ENCODE assay signal across 11 cellular contexts in the genomic region with DNA sequence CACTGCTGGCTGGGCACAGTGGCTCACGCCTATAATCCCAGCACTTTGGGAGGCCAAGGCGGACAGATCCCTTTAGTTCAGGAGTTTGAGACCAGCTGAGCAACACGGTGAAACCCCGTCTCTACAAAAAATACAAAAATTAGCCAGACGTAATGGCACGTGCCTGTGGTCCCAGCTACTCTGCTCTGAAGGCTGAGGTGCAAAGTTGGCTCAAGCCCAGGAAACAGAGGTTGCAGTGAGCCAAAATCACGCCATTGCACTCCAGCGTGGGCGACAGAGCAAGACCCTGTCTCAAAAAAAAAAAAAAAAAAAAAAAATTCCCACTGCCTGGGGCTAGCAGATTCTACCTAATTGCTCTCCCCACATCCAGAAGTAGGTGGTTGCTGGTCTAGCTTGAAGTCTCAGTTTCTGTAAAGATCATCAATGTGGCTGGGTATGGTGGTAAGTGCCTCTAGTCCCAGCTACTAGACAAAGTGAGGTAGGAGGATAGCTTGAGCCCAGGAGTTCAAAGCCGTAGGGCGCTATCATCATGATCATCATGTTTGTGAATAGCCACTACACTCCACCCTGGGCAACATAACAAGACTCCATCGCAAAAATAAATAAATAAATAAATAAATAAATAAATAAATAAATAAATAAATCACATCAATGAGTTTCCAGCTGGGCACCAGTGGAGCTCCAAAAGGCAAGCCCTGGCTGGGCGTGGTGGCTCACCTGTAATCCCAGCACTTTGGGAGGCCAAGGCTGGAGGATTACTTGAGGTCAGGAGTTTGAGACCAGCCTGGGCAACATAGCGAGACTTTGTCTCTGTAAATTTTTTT. TPM values are rescaled to one million over a fixed set of nuclear protein-coding genes. Genes with fewer than 3 reads are reported as not detected.
DNase-seq lines count a peak whose midpoint lies in the region; ATAC-seq and TF ChIP-seq lines count a peak whose summit lies in the region.
"Had no signal": no experiment of that assay in that cellular context is flagged by ENCODE, and none has a peak within 500 bp of the region (broad histone marks: within the 10 kb centered on the region; RNA-seq: fewer than 3 reads in every experiment).

No MANE protein-coding gene starts in this region.

- ATAC-seq in activated naive CD8-positive, alpha-beta T cell treated with anti-CD3 and anti-CD28 coated beads, Interleukin-2, amount 50 U/mL, for 24 hours = peak; percentile 26
- ATAC-seq in GM18502 (IDR thresholded peaks at IDR 0.05; ENCODE audit: poor library complexity, unreplicated experiment) = no peak
- ATAC-seq: left ventricle myocardium superior had no signal

- TF ChIP-seq CTCF in A673 (conservative IDR thresholded peaks at IDR 0.05; ENCODE audit: low read depth, low read length) (no peak), Calu3 (IDR thresholded peaks at IDR 0.05; ENCODE audit: unreplicated experiment) (no peak), osteocyte (IDR thresholded peaks at IDR 0.05) (no peak)

- peaks cover 24% of the 10 kb centered on the region for H3K36me3 Mint-ChIP-seq in Calu3 (ENCODE audit: insufficient read depth, unreplicated experiment)
- H3K36me3 Mint-ChIP-seq in activated naive CD8-positive, alpha-beta T cell treated with anti-CD3 and anti-CD28 coated beads, Interleukin-2, amount 50 U/mL, for 24 hours (ENCODE audit: low read depth) = no peaks in the 10 kb centered on the region
- H3K36me3 Mint-ChIP-seq in osteocyte (ENCODE audit: unreplicated experiment) = no peaks in the 10 kb centered on the region

- H3K27ac ChIP-seq in A673 (ENCODE audit: low read depth, low read length, poor library complexity, severe bottlenecking) = peak overlapping the region; percentile 72

- H3K27me3 Mint-ChIP-seq in Calu3 (ENCODE audit: unreplicated experiment) (no peaks in the 10 kb centered on the region), osteocyte (ENCODE audit: unreplicated experiment) (no peaks in the 10 kb centered on the region)
- H3K27me3 Mint-ChIP-seq in activated naive CD8-positive, alpha-beta T cell treated with anti-CD3 and anti-CD28 coated beads, Interleukin-2, amount 50 U/mL, for 24 hours = no peaks in the 10 kb centered on the region

- BruUV-seq in A673 (replicated peaks; lab: Mats Ljungman, UMichigan) (no TSS peak), Calu3 (replicated peaks; lab: Mats Ljungman, UMichigan) (no TSS peak)

- no peaks in the 10 kb centered on the region for H3K27me3 ChIP-seq in A673 (replicated peaks; ENCODE audit: insufficient read depth, low read depth, low read length, poor library complexity)
- H3K27me3 ChIP-seq: ovary had no signal

- no peak for DNase-seq in A673 (ENCODE audit: low spot score)
- no peak for DNase-seq in Calu3
- DNase-seq in activated naive CD8-positive, alpha-beta T cell treated with anti-CD3 and anti-CD28 coated beads, Interleukin-2, amount 50 U/mL, for 24 hours = peak; percentile 42
- DNase-seq in osteocyte (ENCODE audit: extremely low spot score, unreplicated experiment) = no peak
- no peak for DNase-seq in NCI-H1105 treated with DMSO at 0.1 percent for 48 hours (lab: John Stamatoyannopoulos, UW)
- DNase-seq in EL = no peak
- DNase-seq in NCI-H2196 (lab: John Stamatoyannopoulos, UW; ENCODE audit: unreplicated experiment) = no peak
- DNase-seq: left ventricle myocardium superior, NCI-H226, ovary had no signal

- H3K4me3 ChIP-seq in A673 (ENCODE audit: low read depth, low read length, poor library complexity, severe bottlenecking) = no peak overlapping the region
- H3K4me3 ChIP-seq: ovary had no signal

- no peaks in the 10 kb centered on the region for H3K9me3 Mint-ChIP-seq in Calu3 (ENCODE audit: low read depth, unreplicated experiment)
- H3K9me3 Mint-ChIP-seq in activated naive CD8-positive, alpha-beta T cell treated with anti-CD3 and anti-CD28 coated beads, Interleukin-2, amount 50 U/mL, for 24 hours = no peaks in the 10 kb centered on the region
- no peaks in the 10 kb centered on the region for H3K9me3 Mint-ChIP-seq in osteocyte (ENCODE audit: unreplicated experiment)

- CTCF ChIA-PET in A673 (lab: Charles Lee) = interaction anchor here (1.1 kb wide), 1 partner anchor 28 kb away, joined by 3 read pairs; the partner anchor contains the start of gene CENPB
- CTCF ChIA-PET in Calu3 (lab: Charles Lee) = interaction anchor here (0.7 to 1.4 kb wide), 4 partner anchors 18 to 366 kb away, joined by 3 to 5 read pairs (median 3); partner anchors contain the start of genes CDC25B and CENPB

- intact Hi-C loops in A673 (cut with micrococcal nuclease; ENCODE audit: unreplicated experiment) = no loop called here
- intact Hi-C loops in Calu3 (cut with micrococcal nuclease; ENCODE audit: unreplicated experiment) = no loop called here

- H3K4me1 ChIP-seq in A673 (ENCODE audit: insufficient read depth, low read length, poor library complexity, severe bottlenecking) = peaks cover 21% of the 10 kb centered on the region

- no peak overlapping the region for H3K4me3 Mint-ChIP-seq in Calu3 (ENCODE audit: low read depth, unreplicated experiment)
- no peak overlapping the region for H3K4me3 Mint-ChIP-seq in activated naive CD8-positive, alpha-beta T cell treated with anti-CD3 and anti-CD28 coated beads, Interleukin-2, amount 50 U/mL, for 24 hours
- H3K4me3 Mint-ChIP-seq in osteocyte (ENCODE audit: unreplicated experiment) = no peak overlapping the region

- no peaks in the 10 kb centered on the region for H3K36me3 ChIP-seq in A673 (ENCODE audit: insufficient read depth, low read length, poor library complexity, severe bottlenecking)
- H3K36me3 ChIP-seq: ovary had no signal

- peak overlapping the region; percentile 95 for H3K27ac Mint-ChIP-seq in Calu3 (ENCODE audit: unreplicated experiment)
- H3K27ac Mint-ChIP-seq in activated naive CD8-positive, alpha-beta T cell treated with anti-CD3 and anti-CD28 coated beads, Interleukin-2, amount 50 U/mL, for 24 hours = peak overlapping the region; percentile 50
- peak overlapping the region; percentile 99 for H3K27ac Mint-ChIP-seq in osteocyte (ENCODE audit: unreplicated experiment)

- peaks cover 31% of the 10 kb centered on the region for H3K4me1 Mint-ChIP-seq in Calu3 (ENCODE audit: low read depth, unreplicated experiment)
- H3K4me1 Mint-ChIP-seq in activated naive CD8-positive, alpha-beta T cell treated with anti-CD3 and anti-CD28 coated beads, Interleukin-2, amount 50 U/mL, for 24 hours = peaks cover 65% of the 10 kb centered on the region
- H3K4me1 Mint-ChIP-seq in osteocyte (ENCODE audit: unreplicated experiment) = peaks cover 53% of the 10 kb centered on the region

- no peaks in the 10 kb centered on the region for H3K9me3 ChIP-seq in A673 (ENCODE audit: low read depth, low read length, poor library complexity, severe bottlenecking)
- H3K9me3 ChIP-seq: ovary had no signal

- POLR2A ChIA-PET in A673 (lab: Charles Lee; ENCODE audit: low non-redundant PET) = no interaction called here

RNA-seq across cellular contexts. Expression of gene AP5S1, which starts 6.4 kb away (rescaled TPM):
- 15.0 and 17.5 TPM in 2 replicates for total RNA-seq in A673 (2021)
- total RNA-seq in Calu3 (2022) = 7.2 and 9.5 TPM in 2 replicates
- 22.8 and 24.3 TPM in 2 replicates for total RNA-seq in osteocyte

RNA-seq across cellular contexts. Expression of gene CDC25B, which starts 17.9 kb away (rescaled TPM):
- total RNA-seq in A673 (2021) (113 and 119 TPM in 2 replicates), Calu3 (2022) (69.6 and 75.0 TPM in 2 replicates), osteocyte (193 and 197 TPM in 2 replicates)

RNA-seq across cellular contexts. Expression of gene CENPB, which starts 27.4 kb away (rescaled TPM):
- total RNA-seq in A673 (2021) = 101 and 108 TPM in 2 replicates
- total RNA-seq in Calu3 (2022) = 44.7 and 44.9 TPM in 2 replicates
- total RNA-seq in osteocyte = 87.7 and 92.2 TPM in 2 replicates

RNA-seq across cellular contexts. Expression of gene MAVS, which starts 32.7 kb away (rescaled TPM):
- total RNA-seq in A673 (2021) (28.2 and 32.4 TPM in 2 replicates), Calu3 (2022) (29.8 and 32.1 TPM in 2 replicates), osteocyte (47.0 and 49.7 TPM in 2 replicates)

RNA-seq across cellular contexts. Expression of gene SPEF1, which starts 32.7 kb away (rescaled TPM):
- 0.26 and 0.49 TPM in 2 replicates for total RNA-seq in A673 (2021)
- total RNA-seq in Calu3 (2022) = 0.28 TPM in 1 of 2 replicates, not detected in the other
- 0.24 TPM in 1 of 2 replicates, not detected in the other for total RNA-seq in osteocyte
- total RNA-seq: left ventricle myocardium superior had no signal
